ENCODE assay signal across 8 cellular contexts in the genomic region with DNA sequence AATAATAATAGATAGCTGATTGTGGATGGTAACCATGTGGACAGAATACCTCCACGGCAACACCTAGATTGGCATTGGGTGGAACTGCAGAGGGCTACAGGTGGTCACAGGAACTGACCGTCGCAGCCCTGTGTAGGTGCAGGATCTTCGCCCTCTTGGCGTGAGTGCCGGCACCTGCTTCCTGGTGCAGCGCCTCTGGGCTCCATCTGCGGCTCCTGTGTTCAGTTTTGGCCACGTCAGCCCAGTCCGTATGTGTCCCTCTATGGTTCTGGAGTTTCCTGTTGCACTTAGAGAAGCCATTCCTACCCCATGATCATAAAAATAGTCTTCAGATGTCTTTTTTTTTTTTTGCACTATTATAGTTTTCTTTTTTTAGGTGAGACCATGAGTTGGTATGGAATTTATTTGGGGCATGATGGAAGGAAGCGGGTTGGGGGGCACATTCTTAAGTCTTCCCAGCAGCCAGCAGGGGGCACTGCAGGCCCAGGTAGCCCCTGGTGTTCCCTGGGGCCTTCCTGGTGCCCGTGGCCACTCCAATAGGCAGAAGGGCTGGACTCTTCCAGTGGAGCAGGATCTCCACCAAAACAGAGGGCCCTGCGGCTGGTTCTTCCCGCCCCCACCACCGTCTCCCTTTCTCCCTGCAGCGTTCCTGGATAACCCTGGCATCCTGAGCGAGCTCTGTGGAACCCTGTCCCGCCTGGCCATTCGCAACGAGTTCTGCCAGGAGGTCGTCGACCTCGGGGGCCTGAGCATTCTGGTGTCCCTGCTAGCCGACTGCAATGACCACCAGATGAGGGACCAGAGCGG. TPM values are rescaled to one million over a fixed set of nuclear protein-coding genes. Genes with fewer than 3 reads are reported as not detected.
A peak's percentile ranks its signal among the peaks of the same experiment; 100 is the strongest.
DNase-seq lines count a peak whose midpoint lies in the region; ATAC-seq and TF ChIP-seq lines count a peak whose summit lies in the region.

No MANE protein-coding gene starts in this region.

- no peaks in the 10 kb centered on the region for H4K20me1 ChIP-seq in OCI-LY7 (ENCODE audit: insufficient read depth, low read length)

- H3K27ac ChIP-seq in OCI-LY7 (ENCODE audit: low read depth, low read length, poor library complexity, severe bottlenecking) = no peak overlapping the region

- H2AFZ ChIP-seq in OCI-LY7 (ENCODE audit: low read length) = no peak overlapping the region

- no peak overlapping the region for H3K4me3 ChIP-seq in OCI-LY7 (ENCODE audit: low read depth, low read length, poor library complexity, severe bottlenecking)

- H3K79me2 ChIP-seq in OCI-LY7 (ENCODE audit: insufficient read depth, low read depth, low read length) = no peaks in the 10 kb centered on the region

- DNase-seq in SHP77 (lab: John Stamatoyannopoulos, UW) = peak; percentile 58 to 62
- no peak for DNase-seq in SHP77 treated with DMSO at 0.1 percent for 48 hours (lab: John Stamatoyannopoulos, UW)
- peak; percentile 69 for DNase-seq in OCI-LY7 (ENCODE audit: low spot score)
- peak; percentile 62 for DNase-seq in activated naive CD4-positive, alpha-beta T cell treated with anti-CD3 and anti-CD28 coated beads for 36 hours
- peak; percentile 74 for DNase-seq in Right ventricle myocardium superior
- DNase-seq in putamen (ENCODE audit: low spot score) = peak; percentile 36

- H3K4me1 Mint-ChIP-seq in activated naive CD4-positive, alpha-beta T cell treated with anti-CD3 and anti-CD28 coated beads for 36 hours (ENCODE audit: low read depth) = no peaks in the 10 kb centered on the region

- ATAC-seq in Right ventricle myocardium superior (ENCODE audit: poor library complexity) (peak; percentile 83), GM18858 (IDR thresholded peaks at IDR 0.05; ENCODE audit: unreplicated experiment) (no peak), GM21381 (IDR thresholded peaks at IDR 0.05; ENCODE audit: unreplicated experiment) (no peak)

- H3K4me1 ChIP-seq in OCI-LY7 (ENCODE audit: insufficient read depth, low read length, poor library complexity, severe bottlenecking) = no peaks in the 10 kb centered on the region

- H3K4me2 ChIP-seq in OCI-LY7 (ENCODE audit: low read length) = no peak overlapping the region

- intact Hi-C loops in OCI-LY7 (cut with micrococcal nuclease; ENCODE audit: unreplicated experiment) = loop anchor here (1.0 kb wide), 2 partner anchors 86 to 122 kb away; no protein-coding TSS in a partner anchor
- intact Hi-C loops in activated naive CD4-positive, alpha-beta T cell treated with anti-CD3 and anti-CD28 coated beads for 36 hours (cut with micrococcal nuclease) = loop anchor here (1.0 to 2.0 kb wide), 2 partner anchors 57 to 86 kb away; no protein-coding TSS in a partner anchor
- intact Hi-C loops in Right ventricle myocardium superior (cut with DNase I) = loop anchor here (5.0 kb wide), 1 partner anchor 84 kb away; a partner anchor contains a TSS

- H3K36me3 ChIP-seq in OCI-LY7 (ENCODE audit: insufficient read depth, low read length) = peaks cover 94% of the 10 kb centered on the region

- CTCF ChIA-PET in OCI-LY7 (lab: Charles Lee; ENCODE audit: unreplicated experiment) = no interaction called here
- CTCF ChIA-PET in activated naive CD4-positive, alpha-beta T cell treated with anti-CD3 and anti-CD28 coated beads for 36 hours (lab: Charles Lee) = interaction anchor here (0.6 to 2.6 kb wide), 15 partner anchors 9 to 238 kb away, joined by 3 to 9 read pairs (median 4); a partner anchor contains a TSS

- POLR2A ChIA-PET in OCI-LY7 (lab: Charles Lee) = no interaction called here

- no TSS peak for BruUV-seq in OCI-LY7 (replicated peaks; lab: Mats Ljungman, UMichigan)

- H3K27ac Mint-ChIP-seq in activated naive CD4-positive, alpha-beta T cell treated with anti-CD3 and anti-CD28 coated beads for 36 hours = no peak overlapping the region

- TF ChIP-seq CTCF in OCI-LY7 (conservative IDR thresholded peaks at IDR 0.05; ENCODE audit: low read length) = peak; percentile 87

- no peaks in the 10 kb centered on the region for H3K9me3 ChIP-seq in OCI-LY7 (ENCODE audit: low read length)

- H3K36me3 Mint-ChIP-seq in activated naive CD4-positive, alpha-beta T cell treated with anti-CD3 and anti-CD28 coated beads for 36 hours (ENCODE audit: low read depth) = peaks cover 16% of the 10 kb centered on the region

- H3K9me3 Mint-ChIP-seq in activated naive CD4-positive, alpha-beta T cell treated with anti-CD3 and anti-CD28 coated beads for 36 hours = no peaks in the 10 kb centered on the region

- no peak overlapping the region for H3K4me3 Mint-ChIP-seq in activated naive CD4-positive, alpha-beta T cell treated with anti-CD3 and anti-CD28 coated beads for 36 hours

- no peaks in the 10 kb centered on the region for H3K9me2 ChIP-seq in OCI-LY7 (ENCODE audit: insufficient read depth, low read length)

- H3K27me3 Mint-ChIP-seq in activated naive CD4-positive, alpha-beta T cell treated with anti-CD3 and anti-CD28 coated beads for 36 hours (ENCODE audit: low read depth) = no peaks in the 10 kb centered on the region

RNA-seq across cellular contexts. Expression of a gene that starts 10.1 kb away (rescaled TPM):
- 12.9 and 13.8 TPM in 2 replicates for total RNA-seq in OCI-LY7 (2014; rRNA removed; shearing (Covaris generic))
- 23.4 and 25.2 TPM in 2 replicates for total RNA-seq in OCI-LY7 (2022)
- 1 to 10 TPM; 6.7 to 8.5 TPM for total RNA-seq in activated naive CD4-positive, alpha-beta T cell treated with anti-CD3 and anti-CD28 coated beads for 36 hours
- total RNA-seq in Right ventricle myocardium superior = 27.2 TPM

RNA-seq across cellular contexts. Expression of a gene that starts 20.3 kb away (rescaled TPM):
- total RNA-seq in OCI-LY7 (2014; rRNA removed; shearing (Covaris generic)) = 72.4 and 104 TPM in 2 replicates
- 53.3 and 63.9 TPM in 2 replicates for total RNA-seq in OCI-LY7 (2022)
- 10 to 100 TPM; 24.2 to 24.6 TPM for total RNA-seq in activated naive CD4-positive, alpha-beta T cell treated with anti-CD3 and anti-CD28 coated beads for 36 hours
- 15.1 TPM for total RNA-seq in Right ventricle myocardium superior

RNA-seq across cellular contexts. Expression of a gene that starts 20.4 kb away (rescaled TPM):
- total RNA-seq in OCI-LY7 (2014; rRNA removed; shearing (Covaris generic)) = 111 and 113 TPM in 2 replicates
- total RNA-seq in OCI-LY7 (2022) (229 and 288 TPM in 2 replicates), Right ventricle myocardium superior (58.8 TPM)
- 100 to 1,000 TPM; 149 to 154 TPM for total RNA-seq in activated naive CD4-positive, alpha-beta T cell treated with anti-CD3 and anti-CD28 coated beads for 36 hours
